Comparison of ENCODE assay signal across 17 cellular contexts in the genomic region with DNA sequence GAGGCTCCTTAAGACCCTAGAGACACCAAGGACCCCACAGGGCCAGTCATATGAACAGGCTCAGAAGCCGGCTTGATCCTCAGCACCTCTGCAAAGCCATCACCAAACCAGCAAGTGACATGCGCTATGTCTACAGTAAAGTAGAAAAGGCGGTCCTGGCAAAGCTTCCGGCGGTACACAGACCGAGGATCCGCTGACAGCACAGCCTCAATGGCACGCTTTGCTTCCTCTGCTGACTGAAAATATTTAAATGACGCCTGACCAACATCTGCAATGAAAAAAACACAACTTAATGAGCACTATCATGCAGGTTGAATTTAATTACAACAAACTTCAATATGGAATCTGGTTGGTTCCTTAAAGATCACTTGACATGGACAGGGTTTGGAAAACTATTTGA. TPM values are rescaled to one million over a fixed set of nuclear protein-coding genes. Genes with fewer than 3 reads are reported as not detected.
DNase-seq lines count a peak whose midpoint lies in the region; ATAC-seq lines count a peak whose summit lies in the region.
"Had no signal": no experiment of that assay in that cellular context is flagged by ENCODE, and none has a peak within 500 bp of the region (broad histone marks: within the 10 kb centered on the region; RNA-seq: fewer than 3 reads in every experiment).

No MANE protein-coding gene starts in this region.

- peak overlapping the region; percentile 90 for H3K27ac Mint-ChIP-seq in activated T-helper 1 cell treated with anti-CD3 and anti-CD28 coated beads, Interleukin-12 subunit alpha, Interleukin-12 subunit beta, Interleukin-2, Interleukin-4 antibody, amounts not matched to agents 30 ng/mL and 10 ng/mL and 1 ng/mL, durations not matched to agents 14 hours and 24 hours and 36 hours
- H3K27ac Mint-ChIP-seq in immature natural killer cell = peak overlapping the region; percentile 76 to 100 (median 87)

- peak overlapping the region; percentile 80 for H3K4me3 Mint-ChIP-seq in activated T-helper 1 cell treated with anti-CD3 and anti-CD28 coated beads, Interleukin-12 subunit alpha, Interleukin-12 subunit beta, Interleukin-2, Interleukin-4 antibody, amounts not matched to agents 30 ng/mL and 10 ng/mL and 1 ng/mL, durations not matched to agents 14 hours and 24 hours and 36 hours
- H3K4me3 Mint-ChIP-seq in immature natural killer cell = peak overlapping the region; percentile 62 to 78 (median 73)

- H3K4me1 ChIP-seq in thymus (ENCODE audit: control insufficient read depth, insufficient read depth, low read length) = peaks cover 22% of the 10 kb centered on the region
- H3K4me1 ChIP-seq in neuronal stem cell (ENCODE audit: control insufficient read depth in 2 of 2, insufficient read depth in 1 of 2, low read depth in 1 of 2, low read length in 2 of 2) = no peaks in the 10 kb centered on the region

- peaks cover 22% of the 10 kb centered on the region for H3K36me3 Mint-ChIP-seq in activated T-helper 1 cell treated with anti-CD3 and anti-CD28 coated beads, Interleukin-12 subunit alpha, Interleukin-12 subunit beta, Interleukin-2, Interleukin-4 antibody, amounts not matched to agents 30 ng/mL and 10 ng/mL and 1 ng/mL, durations not matched to agents 14 hours and 24 hours and 36 hours (ENCODE audit: low read depth)
- peaks cover 7 to 16% (median 16%) of the 10 kb centered on the region in 3 donors for H3K36me3 Mint-ChIP-seq in immature natural killer cell

- no peak overlapping the region for H2AK5ac ChIP-seq in neuronal stem cell (ENCODE audit: low read depth, low read length)

- H3K4me3 ChIP-seq in thymus (ENCODE audit: low read length) = no peak overlapping the region
- no peak overlapping the region for H3K4me3 ChIP-seq in neuronal stem cell (ENCODE audit: low read length in 2 of 2)
- H3K4me3 ChIP-seq: A549, cardiac muscle cell, left ventricle myocardium inferior, vagina had no signal

- H3K27ac ChIP-seq in thymus (ENCODE audit: low read depth) = peak overlapping the region; percentile 61
- H3K27ac ChIP-seq in neuronal stem cell (replicated peaks; ENCODE audit: low read length) = no peak overlapping the region
- H3K27ac ChIP-seq: A549, cardiac muscle cell, left ventricle myocardium inferior, vagina had no signal

- H4K91ac ChIP-seq in neuronal stem cell (ENCODE audit: low read depth, low read length, poor library complexity) = no peak overlapping the region

- H3K23ac ChIP-seq in neuronal stem cell (ENCODE audit: low read depth, low read length, poor library complexity) = no peak overlapping the region

- H3K9ac ChIP-seq in neuronal stem cell (ENCODE audit: low read depth, low read length, poor library complexity) = no peak overlapping the region

- H3K9me3 Mint-ChIP-seq in activated T-helper 1 cell treated with anti-CD3 and anti-CD28 coated beads, Interleukin-12 subunit alpha, Interleukin-12 subunit beta, Interleukin-2, Interleukin-4 antibody, amounts not matched to agents 30 ng/mL and 10 ng/mL and 1 ng/mL, durations not matched to agents 14 hours and 24 hours and 36 hours = no peaks in the 10 kb centered on the region
- no peaks in the 10 kb centered on the region for H3K9me3 Mint-ChIP-seq in immature natural killer cell

- H3K27me3 ChIP-seq in thymus (ENCODE audit: control insufficient read depth, insufficient read depth) (no peaks in the 10 kb centered on the region), neuronal stem cell (ENCODE audit: control insufficient read depth in 3 of 3, insufficient read depth in 3 of 3, low read depth in 1 of 3, low read length in 3 of 3) (no peaks in the 10 kb centered on the region)
- H3K27me3 ChIP-seq: cardiac muscle cell, vagina had no signal

- H3K79me1 ChIP-seq in neuronal stem cell (ENCODE audit: low read depth, low read length) = no peaks in the 10 kb centered on the region

- H3K36me3 ChIP-seq in thymus (ENCODE audit: control insufficient read depth, insufficient read depth) (peaks cover 25% of the 10 kb centered on the region), neuronal stem cell (replicated peaks in 1 of 2; ENCODE audit: control insufficient read depth in 2 of 2, insufficient read depth in 2 of 2, low read length in 2 of 2) (peaks cover 4 to 14% of the 10 kb centered on the region in 2 donors)
- H3K36me3 ChIP-seq: cardiac muscle cell had no signal

- H2AFZ ChIP-seq in neuronal stem cell (ENCODE audit: low read length) = no peak overlapping the region

- H2BK12ac ChIP-seq in neuronal stem cell (ENCODE audit: low read length) = no peak overlapping the region

- no peak overlapping the region for H3K4me2 ChIP-seq in neuronal stem cell (ENCODE audit: insufficient read depth, low read length, poor library complexity, severe bottlenecking)
- H3K4me2 ChIP-seq: A549 had no signal

- no peak overlapping the region for H2BK5ac ChIP-seq in neuronal stem cell (ENCODE audit: low read length)

- no peak overlapping the region for H3K18ac ChIP-seq in neuronal stem cell (ENCODE audit: low read length)

- no peak overlapping the region for H2BK15ac ChIP-seq in neuronal stem cell (ENCODE audit: low read length)

- WGBS in thymus = 94% methylated on average over 9 of the region's 9 CpGs
- no CpG with 5 or more reads among the region's 9 CpGs for WGBS in neuronal stem cell (ENCODE audit: extremely low coverage in 2 of 2, insufficient read length in 2 of 2, insufficient replicate concordance in 1 of 2), 2 donors

- no peak overlapping the region for H2BK120ac ChIP-seq in neuronal stem cell (ENCODE audit: low read depth, low read length)

- H3K4ac ChIP-seq in neuronal stem cell (ENCODE audit: low read length) = no peak overlapping the region

- H3K9me3 ChIP-seq in thymus (ENCODE audit: control insufficient read depth) (no peaks in the 10 kb centered on the region), neuronal stem cell (replicated peaks in 1 of 2; ENCODE audit: control insufficient read depth in 2 of 2, insufficient read depth in 1 of 2, low read depth in 1 of 2, low read length in 2 of 2) (no peaks in the 10 kb centered on the region)
- H3K9me3 ChIP-seq: A549, left ventricle myocardium inferior, vagina had no signal

- intact Hi-C loops in activated T-helper 1 cell treated with anti-CD3 and anti-CD28 coated beads, Interleukin-12 subunit alpha, Interleukin-12 subunit beta, Interleukin-2, Interleukin-4 antibody, amounts not matched to agents 30 ng/mL and 10 ng/mL and 1 ng/mL, durations not matched to agents 14 hours and 24 hours and 36 hours (cut with micrococcal nuclease) = loop anchor here (1.0 to 5.0 kb wide), 6 partner anchors 18 to 358 kb away; partner anchors contain the start of genes FOXE1, NCBP1, TRMO and TSTD2

- H3K27me3 Mint-ChIP-seq in activated T-helper 1 cell treated with anti-CD3 and anti-CD28 coated beads, Interleukin-12 subunit alpha, Interleukin-12 subunit beta, Interleukin-2, Interleukin-4 antibody, amounts not matched to agents 30 ng/mL and 10 ng/mL and 1 ng/mL, durations not matched to agents 14 hours and 24 hours and 36 hours (ENCODE audit: insufficient read depth) = no peaks in the 10 kb centered on the region
- peaks cover 0 to 4% (median 0%) of the 10 kb centered on the region in 3 donors for H3K27me3 Mint-ChIP-seq in immature natural killer cell (ENCODE audit: low read depth in 3 of 3)

- H3K4me1 Mint-ChIP-seq in activated T-helper 1 cell treated with anti-CD3 and anti-CD28 coated beads, Interleukin-12 subunit alpha, Interleukin-12 subunit beta, Interleukin-2, Interleukin-4 antibody, amounts not matched to agents 30 ng/mL and 10 ng/mL and 1 ng/mL, durations not matched to agents 14 hours and 24 hours and 36 hours (ENCODE audit: low read depth) = peaks cover 76% of the 10 kb centered on the region
- peaks cover 47 to 67% of the 10 kb centered on the region in 2 donors for H3K4me1 Mint-ChIP-seq in immature natural killer cell

- H3K14ac ChIP-seq in neuronal stem cell (ENCODE audit: low read length) = no peak overlapping the region

- DNase-seq in stimulated activated CD4-positive, alpha-beta T cell treated with anti-CD3 and anti-CD28 coated beads, Interleukin-15, amount 100 ng/mL, for 24 hours = peak; percentile 63
- DNase-seq in stimulated activated CD4-positive, alpha-beta T cell treated with anti-CD3 and anti-CD28 coated beads, Interleukin-2, amount 100 ng/mL, for 48 hours = no peak
- peak; percentile 54 for DNase-seq in activated T-helper 1 cell treated with anti-CD3 and anti-CD28 coated beads, Interleukin-12 subunit alpha, Interleukin-12 subunit beta, Interleukin-2, Interleukin-4 antibody, amounts not matched to agents 30 ng/mL and 10 ng/mL and 1 ng/mL, durations not matched to agents 14 hours and 24 hours and 36 hours (ENCODE audit: low spot score)
- DNase-seq in immature natural killer cell (no peak), neuronal stem cell (ENCODE audit: low spot score) (no peak), NCI-H1417 (lab: John Stamatoyannopoulos, UW) (no peak)
- DNase-seq: left ventricle myocardium inferior, NCI-H226, SW 1271 had no signal

- H4K8ac ChIP-seq in neuronal stem cell (ENCODE audit: low read depth, low read length) = no peak overlapping the region

- ATAC-seq in GM19455 (IDR thresholded peaks at IDR 0.05; ENCODE audit: unreplicated experiment) = no peak
- ATAC-seq: A549 had no signal

RNA-seq across cellular contexts. Expression of gene TRMO, which starts 17.6 kb away (rescaled TPM):
- total RNA-seq in activated T-helper 1 cell treated with anti-CD3 and anti-CD28 coated beads, Interleukin-12 subunit alpha, Interleukin-12 subunit beta, Interleukin-2, Interleukin-4 antibody, amounts not matched to agents 30 ng/mL and 10 ng/mL and 1 ng/mL, durations not matched to agents 14 hours and 24 hours and 36 hours = 13.1 and 14.5 TPM in 2 replicates
- polyA plus RNA-seq in immature natural killer cell (10 to 100 TPM in 1 of 3 donors, 1 to 10 TPM in 2; 5.9 to 11.4 (median 7.9) TPM), thymus (19.8 TPM)
- 3.5 TPM for polyA plus RNA-seq in neuronal stem cell (2013, experiment 1 of 2)
- polyA plus RNA-seq in neuronal stem cell (2013, experiment 2 of 2) = 4.1 TPM

RNA-seq across cellular contexts. Expression of gene HEMGN, which starts 33.2 kb away (rescaled TPM):
- total RNA-seq in activated T-helper 1 cell treated with anti-CD3 and anti-CD28 coated beads, Interleukin-12 subunit alpha, Interleukin-12 subunit beta, Interleukin-2, Interleukin-4 antibody, amounts not matched to agents 30 ng/mL and 10 ng/mL and 1 ng/mL, durations not matched to agents 14 hours and 24 hours and 36 hours = 0.24 and 0.31 TPM in 2 replicates
- polyA plus RNA-seq in immature natural killer cell (1 to 10 TPM in 1 of 3 donors, under 1 TPM in 2; 0.77 to 1.8 (median 0.97) TPM), thymus (4.1 TPM)
- not detected for polyA plus RNA-seq in neuronal stem cell (2013, experiment 1 of 2)
- 0.01 TPM for polyA plus RNA-seq in neuronal stem cell (2013, experiment 2 of 2)
- total RNA-seq: cardiac muscle cell, vagina had no signal
- polyA plus RNA-seq: A549, cardiac muscle cell, esophagus, neural cell had no signal

RNA-seq across cellular contexts. Expression of gene FOXE1, which starts 51.7 kb away (rescaled TPM):
- total RNA-seq in activated T-helper 1 cell treated with anti-CD3 and anti-CD28 coated beads, Interleukin-12 subunit alpha, Interleukin-12 subunit beta, Interleukin-2, Interleukin-4 antibody, amounts not matched to agents 30 ng/mL and 10 ng/mL and 1 ng/mL, durations not matched to agents 14 hours and 24 hours and 36 hours = 0.05 TPM in 1 of 2 replicates, not detected in the other
- polyA plus RNA-seq in immature natural killer cell = not detected
- 4.4 TPM for polyA plus RNA-seq in thymus
- not detected for polyA plus RNA-seq in neuronal stem cell (2013, experiment 1 of 2)
- not detected for polyA plus RNA-seq in neuronal stem cell (2013, experiment 2 of 2)
- total RNA-seq: cardiac muscle cell, left ventricle myocardium inferior, skeletal muscle tissue had no signal
- polyA plus RNA-seq: cardiac muscle cell, neural cell had no signal

Comparison
In these comparisons a context has a peak if more than half of its experiments do, and no peak if none do; other contexts are left out.
1. DNase-seq: peak in stimulated activated CD4-positive, alpha-beta T cell treated with anti-CD3 and anti-CD28 coated beads, Interleukin-15, amount 100 ng/mL, for 24 hours (single experiment) and activated T-helper 1 cell treated with anti-CD3 and anti-CD28 coated beads, Interleukin-12 subunit alpha, Interleukin-12 subunit beta, Interleukin-2, Interleukin-4 antibody, amounts not matched to agents 30 ng/mL and 10 ng/mL and 1 ng/mL, durations not matched to agents 14 hours and 24 hours and 36 hours (single experiment); none in stimulated activated CD4-positive, alpha-beta T cell treated with anti-CD3 and anti-CD28 coated beads, Interleukin-2, amount 100 ng/mL, for 48 hours (0 of 2), immature natural killer cell (0 of 3), neuronal stem cell (single experiment) and NCI-H1417 (0 of 3).